ENCODE assay signal across 1 cellular context in the genomic region with DNA sequence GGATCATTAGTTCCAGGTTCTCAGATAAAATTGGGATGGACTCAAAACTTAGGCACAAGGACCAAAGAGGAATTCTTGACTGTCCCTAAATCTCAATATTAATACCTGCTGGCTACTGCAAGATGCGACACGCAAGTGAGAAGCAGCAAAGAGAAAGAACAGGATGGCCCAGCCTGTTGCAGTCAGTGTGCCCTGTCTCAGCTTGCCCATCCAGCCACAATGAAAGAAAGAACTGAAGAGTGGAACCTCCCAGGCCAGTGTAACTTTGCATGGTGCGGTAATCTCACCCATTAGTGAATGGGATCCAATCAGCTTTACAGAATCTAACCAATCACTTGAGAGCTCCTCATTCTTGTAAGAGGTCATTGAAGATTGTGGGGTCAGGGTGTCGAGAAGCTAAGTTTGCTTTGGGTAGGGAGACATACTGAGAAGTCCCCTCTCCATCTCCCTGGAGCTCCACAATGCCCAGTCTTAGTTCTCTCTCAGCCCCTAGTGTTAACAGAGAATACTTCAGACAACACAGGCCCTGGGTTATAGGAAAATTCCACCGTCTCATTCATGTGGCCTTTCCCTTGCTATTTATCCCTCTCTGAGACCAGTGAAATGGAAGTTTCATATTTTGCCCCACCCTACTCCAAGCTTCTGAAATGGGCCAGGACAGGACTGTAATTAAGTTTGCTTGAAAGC.
TF ChIP-seq lines count a peak whose summit lies in the region.

No MANE protein-coding gene starts in this region.

TF ChIP-seq in GM12891, 5 proteins besides CTCF, POLR2A, EP300 and RAD21:
- TF ChIP-seq PAX5 (IDR thresholded peaks at IDR 0.05; ENCODE audit: insufficient read depth, low read length, severe bottlenecking) = no peak
- no peak for TF ChIP-seq TAF1 (IDR thresholded peaks at IDR 0.05; ENCODE audit: low read depth, low read length)
- TF ChIP-seq POLR2AphosphoS5 (IDR thresholded peaks at IDR 0.05; ENCODE audit: low read depth, low read length) = no peak
- TF ChIP-seq SPI1 (IDR thresholded peaks at IDR 0.05; ENCODE audit: low read depth, low read length) = no peak
- no peak for TF ChIP-seq POU2F2 (IDR thresholded peaks at IDR 0.05; ENCODE audit: low read depth, low read length)
